ENCODE assay signal across 6 cellular contexts in the genomic region with DNA sequence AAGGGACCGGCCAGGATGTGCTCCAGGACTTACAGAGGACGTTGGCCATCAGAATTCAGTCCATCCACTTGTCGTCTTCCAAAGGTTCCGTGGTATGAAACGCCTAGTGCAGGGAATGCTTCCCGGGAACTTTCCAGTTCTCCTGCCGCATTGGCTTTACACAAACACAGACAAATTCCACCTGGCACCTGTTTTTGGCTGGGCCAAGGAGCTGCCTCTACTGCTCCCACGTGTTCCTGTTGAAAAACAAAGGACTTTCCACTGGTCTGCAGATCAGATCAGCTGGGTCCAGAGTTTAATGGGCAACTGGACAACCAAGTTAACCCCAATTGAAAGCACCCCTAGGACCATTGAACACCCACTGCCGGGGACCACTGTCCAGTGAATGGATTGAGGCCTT.
"Had no signal": no experiment of that assay in that cellular context is flagged by ENCODE, and none has a peak within 500 bp of the region (broad histone marks: within the 10 kb centered on the region; RNA-seq: fewer than 3 reads in every experiment).

No MANE protein-coding gene starts in this region.

- H3K4me3 Mint-ChIP-seq: IgD-negative memory B cell had no signal

- DNase-seq: IMR-90, KBM-7 had no signal

- H3K4me1 Mint-ChIP-seq: IgD-negative memory B cell had no signal

- FAIRE-seq: HTR-8/SVneo, K562 had no signal

- H3K4me3 ChIP-seq: K562 had no signal

- H3K27ac ChIP-seq: HL-60 had no signal

- ATAC-seq: K562 had no signal

- H3K27ac Mint-ChIP-seq: IgD-negative memory B cell had no signal

- H3K36me3 Mint-ChIP-seq: IgD-negative memory B cell had no signal
